In genomic region chr14:54396183-54396492, GRCh38 we compare ENCODE assay signal across 8 cellular contexts. TPM values are rescaled to one million over a fixed set of nuclear protein-coding genes. Genes with fewer than 3 reads are reported as not detected.
DNase-seq lines count a peak whose midpoint lies in the region; ATAC-seq and TF ChIP-seq lines count a peak whose summit lies in the region.

No MANE protein-coding gene starts in this region.

- no peaks in the 10 kb centered on the region for H3K9me3 ChIP-seq in iPS-15b (ENCODE audit: control insufficient read depth, insufficient read depth, low read length)

- no peak for ATAC-seq in activated CD8-positive, alpha-beta T cell treated with anti-CD3 and anti-CD28 coated beads for 36 hours
- no peak for ATAC-seq in stimulated activated effector memory CD8-positive, alpha-beta T cell treated with anti-CD3 and anti-CD28 coated beads, Interleukin-12 subunit alpha, Interleukin-12 subunit beta, amount 100 ng/mL, for 72 hours
- ATAC-seq in HG02678 (IDR thresholded peaks at IDR 0.05; ENCODE audit: unreplicated experiment) = no peak
- ATAC-seq in GM21447 (IDR thresholded peaks at IDR 0.05; ENCODE audit: unreplicated experiment) = no peak
- no peak for ATAC-seq in GM19397 (IDR thresholded peaks at IDR 0.05; ENCODE audit: unreplicated experiment)

- peaks cover 8% of the 10 kb centered on the region for H3K36me3 Mint-ChIP-seq in activated CD8-positive, alpha-beta T cell treated with anti-CD3 and anti-CD28 coated beads for 36 hours (ENCODE audit: low read depth)
- H3K36me3 Mint-ChIP-seq in stimulated activated effector memory CD8-positive, alpha-beta T cell treated with anti-CD3 and anti-CD28 coated beads, Interleukin-12 subunit alpha, Interleukin-12 subunit beta, amount 100 ng/mL, for 72 hours = peaks cover 8% of the 10 kb centered on the region

- H3K27me3 Mint-ChIP-seq in activated CD8-positive, alpha-beta T cell treated with anti-CD3 and anti-CD28 coated beads for 36 hours = no peaks in the 10 kb centered on the region

- CTCF ChIA-PET in activated CD8-positive, alpha-beta T cell treated with anti-CD3 and anti-CD28 coated beads for 36 hours (lab: Charles Lee) = interaction anchor here (0.9 to 1.4 kb wide), 3 partner anchors 29 to 48 kb away, joined by 3 read pairs; no protein-coding TSS in a partner anchor

- no peak for TF ChIP-seq CTCF in HL-60 (IDR thresholded peaks at IDR 0.05; ENCODE audit: insufficient read depth, low read length)
- TF ChIP-seq CTCF in activated CD8-positive, alpha-beta T cell treated with anti-CD3 and anti-CD28 coated beads for 36 hours (IDR thresholded peaks at IDR 0.05) = no peak

- POLR2A ChIA-PET in activated CD8-positive, alpha-beta T cell treated with anti-CD3 and anti-CD28 coated beads for 36 hours (lab: Charles Lee) = interaction anchor here (1.2 kb wide), 1 partner anchor 113 kb away, joined by 3 read pairs; no protein-coding TSS in a partner anchor

- H3K27me3 ChIP-seq in HL-60 (ENCODE audit: insufficient read depth, poor library complexity, severe bottlenecking) (no peaks in the 10 kb centered on the region), iPS-15b (ENCODE audit: control insufficient read depth, insufficient read depth, low read length) (peaks cover 8% of the 10 kb centered on the region)

- peak in 1 of 2 experiments; percentile 14 for DNase-seq in HL-60 (ENCODE audit: low read depth in 1 of 2, low spot score in 1 of 2)
- no peak for DNase-seq in activated CD8-positive, alpha-beta T cell treated with anti-CD3 and anti-CD28 coated beads for 36 hours
- no peak for DNase-seq in stimulated activated effector memory CD8-positive, alpha-beta T cell treated with anti-CD3 and anti-CD28 coated beads, Interleukin-12 subunit alpha, Interleukin-12 subunit beta, amount 100 ng/mL, for 72 hours (ENCODE audit: low spot score in 2 of 2)
- no peak for DNase-seq in activated CD8-positive, alpha-beta memory T cell treated with anti-CD3 and anti-CD28 coated beads, Interleukin-2, amount 50 U/mL, for 48 hours

- intact Hi-C loops in activated CD8-positive, alpha-beta T cell treated with anti-CD3 and anti-CD28 coated beads for 36 hours (cut with micrococcal nuclease) = loop anchor here (5.0 kb wide), 1 partner anchor 46 kb away; the partner anchor contains the start of gene CNIH1

- peak overlapping the region; percentile 49 for H3K27ac ChIP-seq in HL-60 (replicated peaks)

- H3K4me1 ChIP-seq in iPS-15b (ENCODE audit: control insufficient read depth, insufficient read depth, low read length) = no peaks in the 10 kb centered on the region

- H3K27ac Mint-ChIP-seq in activated CD8-positive, alpha-beta T cell treated with anti-CD3 and anti-CD28 coated beads for 36 hours = peak overlapping the region; percentile 80
- H3K27ac Mint-ChIP-seq in stimulated activated effector memory CD8-positive, alpha-beta T cell treated with anti-CD3 and anti-CD28 coated beads, Interleukin-12 subunit alpha, Interleukin-12 subunit beta, amount 100 ng/mL, for 72 hours = peak overlapping the region; percentile 84

- peaks cover 17% of the 10 kb centered on the region for H3K4me1 Mint-ChIP-seq in activated CD8-positive, alpha-beta T cell treated with anti-CD3 and anti-CD28 coated beads for 36 hours (ENCODE audit: low read depth)
- H3K4me1 Mint-ChIP-seq in stimulated activated effector memory CD8-positive, alpha-beta T cell treated with anti-CD3 and anti-CD28 coated beads, Interleukin-12 subunit alpha, Interleukin-12 subunit beta, amount 100 ng/mL, for 72 hours = peaks cover 22% of the 10 kb centered on the region

- no peak overlapping the region for H3K9ac ChIP-seq in iPS-15b (ENCODE audit: low read depth, low read length)

- H3K4me3 Mint-ChIP-seq in activated CD8-positive, alpha-beta T cell treated with anti-CD3 and anti-CD28 coated beads for 36 hours = peak overlapping the region; percentile 91
- H3K4me3 Mint-ChIP-seq in stimulated activated effector memory CD8-positive, alpha-beta T cell treated with anti-CD3 and anti-CD28 coated beads, Interleukin-12 subunit alpha, Interleukin-12 subunit beta, amount 100 ng/mL, for 72 hours = peak overlapping the region; percentile 83

- peak overlapping the region; percentile 84 for H3K4me3 ChIP-seq in HL-60 (replicated peaks; ENCODE audit: insufficient read depth, low read length)
- H3K4me3 ChIP-seq in iPS-15b (ENCODE audit: low read depth, low read length) = peak overlapping the region; percentile 59

- H3K36me3 ChIP-seq in iPS-15b (ENCODE audit: control insufficient read depth, insufficient read depth, low read length) = no peaks in the 10 kb centered on the region

- no peaks in the 10 kb centered on the region for H3K9me3 Mint-ChIP-seq in activated CD8-positive, alpha-beta T cell treated with anti-CD3 and anti-CD28 coated beads for 36 hours
- no peaks in the 10 kb centered on the region for H3K9me3 Mint-ChIP-seq in stimulated activated effector memory CD8-positive, alpha-beta T cell treated with anti-CD3 and anti-CD28 coated beads, Interleukin-12 subunit alpha, Interleukin-12 subunit beta, amount 100 ng/mL, for 72 hours

RNA-seq across cellular contexts. Expression of gene CDKN3, which starts 0.7 kb away (rescaled TPM):
- 10 to 100 TPM; 88.0 to 92.7 TPM for total RNA-seq in activated CD8-positive, alpha-beta T cell treated with anti-CD3 and anti-CD28 coated beads for 36 hours

RNA-seq across cellular contexts. Expression of gene CNIH1, which starts 45.0 kb away (rescaled TPM):
- 10 to 100 TPM; 82.0 to 82.7 TPM for total RNA-seq in activated CD8-positive, alpha-beta T cell treated with anti-CD3 and anti-CD28 coated beads for 36 hours
